15 cellular contexts compared by ENCODE assay signal in the genomic region with DNA sequence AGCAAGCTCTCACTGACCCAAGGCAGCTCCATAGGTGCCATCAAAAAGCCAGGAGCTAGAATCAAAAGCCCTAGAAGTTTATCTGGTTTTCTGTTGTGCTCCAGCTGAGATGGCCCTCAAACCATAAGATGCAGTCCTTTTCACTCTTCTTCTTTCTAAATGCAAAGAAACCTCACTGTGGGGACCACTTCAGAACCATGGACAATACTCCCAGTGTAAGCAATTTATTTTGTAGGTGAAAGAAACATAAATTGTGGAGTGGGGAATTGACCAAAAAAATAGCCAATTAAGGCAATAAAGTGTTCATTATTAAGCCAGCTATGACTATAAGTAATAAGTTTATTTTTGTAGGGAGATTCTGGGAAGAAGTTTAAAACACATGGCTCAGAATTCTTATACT.
DNase-seq lines count a peak whose midpoint lies in the region; ATAC-seq, FAIRE-seq and TF ChIP-seq lines count a peak whose summit lies in the region.
"Had no signal": no experiment of that assay in that cellular context is flagged by ENCODE, and none has a peak within 500 bp of the region (broad histone marks: within the 10 kb centered on the region; RNA-seq: fewer than 3 reads in every experiment).

No MANE protein-coding gene starts in this region.

- H3K9me3 Mint-ChIP-seq in astrocyte (ENCODE audit: unreplicated experiment): peaks cover 3% of the 10 kb centered on the region

- TF ChIP-seq RAD21 in IMR-90 (IDR thresholded peaks at IDR 0.05; ENCODE audit: low read length): no peak

- no peaks in the 10 kb centered on the region for H3K9me2 ChIP-seq in PC-3 (replicated peaks; ENCODE audit: low read length)

- no peaks in the 10 kb centered on the region for H4K20me1 ChIP-seq in IMR-90 (ENCODE audit: insufficient read depth, low read length)
- H4K20me1 ChIP-seq in astrocyte (ENCODE audit: insufficient read depth, low read length): no peaks in the 10 kb centered on the region
- H4K20me1 ChIP-seq in fibroblast of lung (ENCODE audit: control insufficient read depth, extremely low read depth, insufficient read depth, low read length): no peaks in the 10 kb centered on the region
- no peaks in the 10 kb centered on the region for H4K20me1 ChIP-seq in PC-3 (ENCODE audit: low read length)

- no peak overlapping the region for H2BK120ac ChIP-seq in IMR-90 (ENCODE audit: low read depth, low read length)

- no peaks in the 10 kb centered on the region for H3K27me3 Mint-ChIP-seq in astrocyte (ENCODE audit: low read depth, unreplicated experiment)
- H3K27me3 Mint-ChIP-seq: B cell; CD4-positive, alpha-beta T cell had no signal

- POLR2A ChIA-PET in IMR-90 (lab: Charles Lee; ENCODE audit: unreplicated experiment) (no interaction called here), PC-3 (lab: Charles Lee; ENCODE audit: unreplicated experiment) (no interaction called here)

- no peaks in the 10 kb centered on the region for H3K36me3 Mint-ChIP-seq in astrocyte (ENCODE audit: low read depth, unreplicated experiment)

- H3K14ac ChIP-seq in IMR-90 (replicated peaks; ENCODE audit: low read depth, low read length): no peak overlapping the region

- no peak overlapping the region for H2AK9ac ChIP-seq in IMR-90 (replicated peaks; ENCODE audit: low read depth, low read length, poor library complexity)

- no peak for TF ChIP-seq POLR2A in IMR-90 (IDR thresholded peaks at IDR 0.05; ENCODE audit: low read depth, low read length)

- DNase-seq in IMR-90 (peak; percentile 4), astrocyte (ENCODE audit: low read depth) (peak; percentile 0), fibroblast of lung (ENCODE audit: low read depth in 2 of 2) (peak; percentile 2 to 7), left kidney (ENCODE audit: low read depth, low spot score) (peak; percentile 7), PC-3 (no peak), cortex of kidney (lab: John Stamatoyannopoulos, UW) (no peak), D341Med (ENCODE audit: low spot score) (no peak)
- DNase-seq: C1 segment of cervical spinal cord; Calu3; CD4-positive, alpha-beta T cell; DMS79 had no signal

- H2BK20ac ChIP-seq in IMR-90 (ENCODE audit: low read depth, low read length): no peak overlapping the region

- H2BK5ac ChIP-seq in IMR-90 (ENCODE audit: low read depth, low read length, poor library complexity, severe bottlenecking): no peak overlapping the region

- H4K91ac ChIP-seq in IMR-90 (ENCODE audit: insufficient read depth, low read depth, low read length): no peak overlapping the region

- H3K9me3 ChIP-seq in IMR-90 (ENCODE audit: control insufficient read depth, insufficient read depth, low read length) (no peaks in the 10 kb centered on the region), astrocyte (ENCODE audit: insufficient read depth, low read depth, low read length) (no peaks in the 10 kb centered on the region), fibroblast of lung (ENCODE audit: control insufficient read depth, insufficient read depth, low read depth, low read length) (no peaks in the 10 kb centered on the region), PC-3 (ENCODE audit: low read length) (no peaks in the 10 kb centered on the region)

- dilution Hi-C loops in IMR-90 (cut with HindIII; ENCODE audit: low sequenced_read_pairs, unreplicated experiment): no loop called here

- no peaks in the 10 kb centered on the region for H3F3A ChIP-seq in PC-3 (ENCODE audit: low read length, unreplicated experiment)

- H3K4me2 ChIP-seq in IMR-90 (ENCODE audit: low read depth, low read length) (no peak overlapping the region), astrocyte (ENCODE audit: low read length) (no peak overlapping the region), fibroblast of lung (ENCODE audit: extremely low read depth, insufficient read depth, low read length) (no peak overlapping the region), PC-3 (ENCODE audit: low read length) (no peak overlapping the region)

- H3K4me3 Mint-ChIP-seq in astrocyte (ENCODE audit: unreplicated experiment): no peak overlapping the region
- H3K4me3 Mint-ChIP-seq: B cell; CD4-positive, alpha-beta T cell had no signal

- H3K9me1 ChIP-seq in IMR-90 (ENCODE audit: insufficient read depth, low read length): no peaks in the 10 kb centered on the region

- CTCF ChIA-PET in IMR-90 (lab: Yijun Ruan, JAX) (no interaction called here), PC-3 (lab: Charles Lee) (no interaction called here)

- no peak overlapping the region for H2BK15ac ChIP-seq in IMR-90 (ENCODE audit: low read depth, low read length)

- no peak overlapping the region for H3K18ac ChIP-seq in IMR-90 (ENCODE audit: low read depth, low read length)

- H3K79me2 ChIP-seq in astrocyte (ENCODE audit: insufficient read depth, low read length) (no peaks in the 10 kb centered on the region), fibroblast of lung (ENCODE audit: control insufficient read depth, insufficient read depth, low read length) (no peaks in the 10 kb centered on the region), PC-3 (ENCODE audit: low read length) (no peaks in the 10 kb centered on the region)

- TF ChIP-seq CTCF in IMR-90 (conservative IDR thresholded peaks at IDR 0.05; ENCODE audit: low read depth, low read length): no peak
- TF ChIP-seq CTCF in astrocyte (IDR thresholded peaks at IDR 0.05; ENCODE audit: insufficient read depth, low read depth, low read length): no peak
- no peak for TF ChIP-seq CTCF in fibroblast of lung (conservative IDR thresholded peaks at IDR 0.05 in 1 of 2, IDR thresholded peaks at IDR 0.05 in 1 of 2; ENCODE audit: low read depth in 1 of 2, low read length in 2 of 2)
- TF ChIP-seq CTCF in PC-3 (conservative IDR thresholded peaks at IDR 0.05; ENCODE audit: low read depth, low read length): no peak

- H3K4me1 Mint-ChIP-seq in astrocyte (ENCODE audit: low read depth, unreplicated experiment): no peaks in the 10 kb centered on the region
- H3K4me1 Mint-ChIP-seq: B cell had no signal

- no peak overlapping the region for H2AFZ ChIP-seq in IMR-90 (replicated peaks; ENCODE audit: low read length, poor library complexity)
- H2AFZ ChIP-seq in astrocyte (ENCODE audit: low read depth, low read length): no peak overlapping the region
- H2AFZ ChIP-seq in fibroblast of lung (ENCODE audit: low read length): no peak overlapping the region
- H2AFZ ChIP-seq in PC-3 (ENCODE audit: low read length): no peak overlapping the region

- H3K36me3 ChIP-seq in IMR-90 (ENCODE audit: control insufficient read depth, insufficient read depth, low read length): no peaks in the 10 kb centered on the region
- H3K36me3 ChIP-seq in astrocyte (ENCODE audit: insufficient read depth, low read length): no peaks in the 10 kb centered on the region
- no peaks in the 10 kb centered on the region for H3K36me3 ChIP-seq in fibroblast of lung (ENCODE audit: control insufficient read depth, insufficient read depth, low read length)
- no peaks in the 10 kb centered on the region for H3K36me3 ChIP-seq in PC-3 (ENCODE audit: low read depth, low read length)

- no peaks in the 10 kb centered on the region for H3K79me1 ChIP-seq in IMR-90 (ENCODE audit: low read depth in 1 of 2, low read length in 2 of 2)

- no peak overlapping the region for H3K27ac Mint-ChIP-seq in astrocyte (ENCODE audit: unreplicated experiment)
- H3K27ac Mint-ChIP-seq: B cell; CD4-positive, alpha-beta T cell had no signal

- H4K5ac ChIP-seq in IMR-90 (ENCODE audit: low read depth, low read length): no peak overlapping the region

- intact Hi-C loops in IMR-90 (cut with micrococcal nuclease): no loop called here
- intact Hi-C loops in PC-3 (cut with micrococcal nuclease): no loop called here

- H3K4me1 ChIP-seq in IMR-90 (ENCODE audit: control insufficient read depth, insufficient read depth, low read length) (no peaks in the 10 kb centered on the region), astrocyte (ENCODE audit: insufficient read depth, low read length) (no peaks in the 10 kb centered on the region), fibroblast of lung (ENCODE audit: control insufficient read depth, extremely low read depth, insufficient read depth, low read length) (no peaks in the 10 kb centered on the region), PC-3 (ENCODE audit: insufficient read depth, low read length) (no peaks in the 10 kb centered on the region)

- no peak for ATAC-seq in IMR-90 (ENCODE audit: low read depth)
- ATAC-seq in GM21381 (IDR thresholded peaks at IDR 0.05; ENCODE audit: unreplicated experiment): no peak
- no peak for ATAC-seq in PC-3

- no peak overlapping the region for H3K23ac ChIP-seq in IMR-90 (ENCODE audit: low read depth, low read length)

- in situ Hi-C loops in IMR-90 (cut with MboI; ENCODE audit: low sequenced_read_pairs): no loop called here

- H3K27ac ChIP-seq in IMR-90 (ENCODE audit: insufficient read depth, low read length): no peak overlapping the region
- no peak overlapping the region for H3K27ac ChIP-seq in astrocyte (ENCODE audit: low read depth, low read length)
- no peak overlapping the region for H3K27ac ChIP-seq in fibroblast of lung (ENCODE audit: insufficient read depth, low read length)
- H3K27ac ChIP-seq in PC-3 (ENCODE audit: low read length): no peak overlapping the region

- H3K9ac ChIP-seq in IMR-90 (ENCODE audit: low read depth, low read length): no peak overlapping the region
- no peak overlapping the region for H3K9ac ChIP-seq in astrocyte (ENCODE audit: low read length)
- no peak overlapping the region for H3K9ac ChIP-seq in fibroblast of lung (ENCODE audit: insufficient read depth, low read length)
- H3K9ac ChIP-seq in PC-3 (ENCODE audit: low read length): no peak overlapping the region

- H3K56ac ChIP-seq in IMR-90 (ENCODE audit: extremely low read depth, insufficient read depth, low read length): no peak overlapping the region

- no peak overlapping the region for H4K8ac ChIP-seq in IMR-90 (ENCODE audit: low read depth in 2 of 2, low read length in 2 of 2)

- no peak overlapping the region for H2AK5ac ChIP-seq in IMR-90 (ENCODE audit: low read depth, low read length)

- H3K27me3 ChIP-seq in IMR-90 (ENCODE audit: control insufficient read depth, insufficient read depth, low read length) (no peaks in the 10 kb centered on the region), astrocyte (ENCODE audit: insufficient read depth, low read length) (no peaks in the 10 kb centered on the region), fibroblast of lung (ENCODE audit: control insufficient read depth, insufficient read depth, low read length) (no peaks in the 10 kb centered on the region), PC-3 (ENCODE audit: low read length) (no peaks in the 10 kb centered on the region)

- H3K4ac ChIP-seq in IMR-90 (ENCODE audit: low read depth, low read length): no peak overlapping the region

- FAIRE-seq in astrocyte (lab: Jason Lieb, UNC): no peak
- FAIRE-seq: GM12891, H54 had no signal

- BruUV-seq in IMR-90 (replicated peaks; lab: Mats Ljungman, UMichigan) (no TSS peak), PC-3 (replicated peaks; lab: Mats Ljungman, UMichigan) (no TSS peak)

- H3K4me3 ChIP-seq in IMR-90 (ENCODE audit: insufficient read depth, low read depth, low read length) (no peak overlapping the region), astrocyte (ENCODE audit: insufficient read depth, low read depth, low read length) (no peak overlapping the region), fibroblast of lung (replicated peaks in 1 of 4; ENCODE audit: control extremely low read depth in 1 of 4, insufficient read depth in 1 of 4, low read depth in 3 of 4, low read length in 4 of 4) (no peak overlapping the region), PC-3 (ENCODE audit: low read length) (no peak overlapping the region)

TF ChIP-seq in IMR-90, 13 proteins besides CTCF, POLR2A, EP300 and RAD21 (continues in another document):
- TF ChIP-seq BHLHE40 (IDR thresholded peaks at IDR 0.05; ENCODE audit: low read depth, low read length): no peak

Comparison
In these comparisons a context has a peak if more than half of its experiments do, and no peak if none do; other contexts are left out.
1. DNase-seq: peak in IMR-90 (single experiment), astrocyte (single experiment), fibroblast of lung (2 of 2) and left kidney (single experiment); none in PC-3 (single experiment), cortex of kidney (single experiment) and D341Med (single experiment).